Comparison of ENCODE assay signal across 18 cellular contexts in genomic region chr11:84788220-84788619, GRCh38.
"Had no signal": no experiment of that assay in that cellular context is flagged by ENCODE, and none has a peak within 500 bp of the region (broad histone marks: within the 10 kb centered on the region; RNA-seq: fewer than 3 reads in every experiment).

No MANE protein-coding gene starts in this region.

- H3K9me3 ChIP-seq: suprapubic skin, thyroid gland, upper lobe of left lung, vagina had no signal

- H3K27ac ChIP-seq: coronary artery, dorsolateral prefrontal cortex, heart left ventricle, suprapubic skin, thyroid gland, upper lobe of left lung, vagina had no signal

- DNase-seq: dorsolateral prefrontal cortex; effector CD8-positive, alpha-beta T cell; heart left ventricle; hippocampal formation; kidney glomerular epithelial cell; natural killer cell; right cardiac atrium; stimulated activated CD4-positive, alpha-beta T cell treated with anti-CD3 and anti-CD28 coated beads, Interleukin-2, amount 100 ng/mL, for 48 hours; stimulated activated naive CD8-positive, alpha-beta T cell treated with anti-CD3 and anti-CD28 coated beads, Interleukin-15, Interleukin-2, amounts not matched to agents 100 U/mL and 50 U/mL, for 24 hours; thyroid gland; upper lobe of left lung had no signal

- H3K4me1 ChIP-seq: heart left ventricle, suprapubic skin, thyroid gland, upper lobe of left lung, vagina had no signal

- H3K36me3 ChIP-seq: heart left ventricle, suprapubic skin, thyroid gland, upper lobe of left lung, vagina had no signal

- FAIRE-seq: frontal cortex, islet of Langerhans had no signal

- H3K4me3 ChIP-seq: coronary artery, dorsolateral prefrontal cortex, heart left ventricle, smooth muscle cell, suprapubic skin, thyroid gland, upper lobe of left lung, vagina had no signal

- H3K4me2 ChIP-seq: smooth muscle cell had no signal

- H3K27me3 ChIP-seq: dorsolateral prefrontal cortex, heart left ventricle, suprapubic skin, thyroid gland, upper lobe of left lung, vagina had no signal

- ATAC-seq: heart left ventricle; left lobe of liver; natural killer cell; right cardiac atrium; stimulated activated naive CD8-positive, alpha-beta T cell treated with anti-CD3 and anti-CD28 coated beads, Interleukin-15, Interleukin-2, amounts not matched to agents 100 U/mL and 50 U/mL, for 24 hours had no signal
